11 cellular contexts compared by ENCODE assay signal in the genomic region with DNA sequence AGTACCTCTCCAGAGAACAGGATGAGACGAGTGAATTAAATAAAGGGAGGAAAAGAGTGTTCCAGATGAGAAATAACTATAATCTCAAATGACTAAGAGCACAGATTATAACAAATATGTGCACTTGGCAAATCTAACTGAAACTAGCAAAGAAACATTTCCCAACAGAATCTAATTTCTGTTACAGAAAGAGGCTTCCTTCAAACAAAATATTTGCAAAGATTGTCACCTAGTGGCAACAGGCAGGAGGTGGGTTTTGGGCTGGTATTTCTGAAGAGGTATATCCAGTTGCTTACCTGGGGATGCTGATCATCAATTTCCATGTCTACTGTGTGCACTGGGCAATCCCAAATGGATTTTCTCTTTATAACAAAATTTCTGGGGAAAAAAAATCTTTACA. TPM values are rescaled to one million over a fixed set of nuclear protein-coding genes. Genes with fewer than 3 reads are reported as not detected.
A peak's percentile ranks its signal among the peaks of the same experiment; 100 is the strongest.
DNase-seq lines count a peak whose midpoint lies in the region; ATAC-seq and TF ChIP-seq lines count a peak whose summit lies in the region.
"Had no signal": no experiment of that assay in that cellular context is flagged by ENCODE, and none has a peak within 500 bp of the region (broad histone marks: within the 10 kb centered on the region; RNA-seq: fewer than 3 reads in every experiment).

No MANE protein-coding gene starts in this region.

- no peak overlapping the region for H4K91ac ChIP-seq in IMR-90 (ENCODE audit: insufficient read depth, low read depth, low read length)

- no peak overlapping the region for H3K9ac ChIP-seq in IMR-90 (ENCODE audit: low read depth, low read length)

- no peaks in the 10 kb centered on the region for H3K9me3 ChIP-seq in IMR-90 (ENCODE audit: control insufficient read depth, insufficient read depth, low read length)
- H3K9me3 ChIP-seq: Peyer's patch had no signal

- H2BK5ac ChIP-seq in IMR-90 (ENCODE audit: low read depth, low read length, poor library complexity, severe bottlenecking): no peak overlapping the region

- dilution Hi-C loops in IMR-90 (cut with HindIII; ENCODE audit: low sequenced_read_pairs, unreplicated experiment): no loop called here

- DNase-seq in GM03348 (ENCODE audit: low spot score) (peak; percentile 36), IMR-90 (no peak), astrocyte of the spinal cord (ENCODE audit: low read depth, low spot score) (peak; percentile 13), NCI-H2227 (lab: John Stamatoyannopoulos, UW; ENCODE audit: unreplicated experiment) (no peak), activated gamma-delta T cell (lab: John Stamatoyannopoulos, UW) (no peak)
- no peak for DNase-seq in stimulated activated CD4-positive, alpha-beta T cell treated with anti-CD3 and anti-CD28 coated beads, Interleukin-4, amount 100 ng/mL, for 24 hours
- DNase-seq in stimulated activated effector memory CD8-positive, alpha-beta T cell treated with anti-CD3 and anti-CD28 coated beads, Interleukin-12 subunit alpha, Interleukin-12 subunit beta, amount 100 ng/mL, for 72 hours (ENCODE audit: low spot score in 2 of 2): no peak
- DNase-seq: effector CD4-positive, alpha-beta T cell; natural killer cell; Peyer's patch had no signal

- H3K4me3 Mint-ChIP-seq in nephron: no peak overlapping the region
- H3K4me3 Mint-ChIP-seq in stimulated activated effector memory CD8-positive, alpha-beta T cell treated with anti-CD3 and anti-CD28 coated beads, Interleukin-12 subunit alpha, Interleukin-12 subunit beta, amount 100 ng/mL, for 72 hours: no peak overlapping the region
- H3K4me3 Mint-ChIP-seq: natural killer cell had no signal

- H3K4ac ChIP-seq in IMR-90 (ENCODE audit: low read depth, low read length): no peak overlapping the region

- H2AK9ac ChIP-seq in IMR-90 (replicated peaks; ENCODE audit: low read depth, low read length, poor library complexity): no peak overlapping the region

- no peaks in the 10 kb centered on the region for H3K36me3 Mint-ChIP-seq in nephron (ENCODE audit: low read depth)
- peaks cover under 1% of the 10 kb centered on the region for H3K36me3 Mint-ChIP-seq in stimulated activated effector memory CD8-positive, alpha-beta T cell treated with anti-CD3 and anti-CD28 coated beads, Interleukin-12 subunit alpha, Interleukin-12 subunit beta, amount 100 ng/mL, for 72 hours
- H3K36me3 Mint-ChIP-seq: natural killer cell had no signal

- no CpG with 5 or more reads among the region's 1 CpG for WGBS in IMR-90 (ENCODE audit: extremely low coverage in 2 of 2, insufficient read length in 1 of 2), 2 experiments

- CTCF ChIA-PET in IMR-90 (lab: Yijun Ruan, JAX): no interaction called here

- H2BK120ac ChIP-seq in IMR-90 (ENCODE audit: low read depth, low read length): no peak overlapping the region

- no peak overlapping the region for H3K4me2 ChIP-seq in IMR-90 (ENCODE audit: low read depth, low read length)

- H3K56ac ChIP-seq in IMR-90 (ENCODE audit: extremely low read depth, insufficient read depth, low read length): no peak overlapping the region

- H3K27ac ChIP-seq in IMR-90 (ENCODE audit: insufficient read depth, low read length): no peak overlapping the region
- H3K27ac ChIP-seq: Peyer's patch had no signal

- H3K27me3 Mint-ChIP-seq in nephron (ENCODE audit: low read depth): peaks cover 8% of the 10 kb centered on the region

- no peak overlapping the region for H2BK15ac ChIP-seq in IMR-90 (ENCODE audit: low read depth, low read length)

- peaks cover 29% of the 10 kb centered on the region for H3K4me1 Mint-ChIP-seq in nephron
- peaks cover 21% of the 10 kb centered on the region for H3K4me1 Mint-ChIP-seq in stimulated activated effector memory CD8-positive, alpha-beta T cell treated with anti-CD3 and anti-CD28 coated beads, Interleukin-12 subunit alpha, Interleukin-12 subunit beta, amount 100 ng/mL, for 72 hours

- no peak overlapping the region for H2BK20ac ChIP-seq in IMR-90 (ENCODE audit: low read depth, low read length)

- H4K20me1 ChIP-seq in IMR-90 (ENCODE audit: insufficient read depth, low read length): no peaks in the 10 kb centered on the region

- H2AFZ ChIP-seq in IMR-90 (replicated peaks; ENCODE audit: low read length, poor library complexity): no peak overlapping the region

- no peaks in the 10 kb centered on the region for H3K36me3 ChIP-seq in IMR-90 (ENCODE audit: control insufficient read depth, insufficient read depth, low read length)
- H3K36me3 ChIP-seq: Peyer's patch had no signal

- no peak for ATAC-seq in IMR-90 (ENCODE audit: low read depth)
- ATAC-seq in stimulated activated effector memory CD8-positive, alpha-beta T cell treated with anti-CD3 and anti-CD28 coated beads, Interleukin-12 subunit alpha, Interleukin-12 subunit beta, amount 100 ng/mL, for 72 hours: no peak
- ATAC-seq: natural killer cell had no signal

- no peak overlapping the region for H4K5ac ChIP-seq in IMR-90 (ENCODE audit: low read depth, low read length)

- H4K8ac ChIP-seq in IMR-90 (ENCODE audit: low read depth in 2 of 2, low read length in 2 of 2): no peak overlapping the region

- H2AK5ac ChIP-seq in IMR-90 (ENCODE audit: low read depth, low read length): no peak overlapping the region

- H3K4me3 ChIP-seq in IMR-90 (ENCODE audit: insufficient read depth, low read depth, low read length) (no peak overlapping the region), astrocyte of the spinal cord (ENCODE audit: low read depth, low read length) (no peak overlapping the region)
- H3K4me3 ChIP-seq: Peyer's patch had no signal

- TF ChIP-seq CTCF in IMR-90 (conservative IDR thresholded peaks at IDR 0.05; ENCODE audit: low read depth, low read length): peak; percentile 35
- peak; percentile 49 for TF ChIP-seq CTCF in astrocyte of the spinal cord (IDR thresholded peaks at IDR 0.05; ENCODE audit: low read depth, low read length)
- peak; percentile 34 to 47 (median 46) for TF ChIP-seq CTCF in nephron (IDR thresholded peaks at IDR 0.05; ENCODE audit: unreplicated experiment in 3 of 3)

- H3K23ac ChIP-seq in IMR-90 (ENCODE audit: low read depth, low read length): no peak overlapping the region

- POLR2A ChIA-PET in IMR-90 (lab: Charles Lee; ENCODE audit: unreplicated experiment): no interaction called here

- peaks cover 2% of the 10 kb centered on the region; the same call in 1 of the 2 replicates for H3K4me1 ChIP-seq in IMR-90 (ENCODE audit: control insufficient read depth, insufficient read depth, low read length)
- H3K4me1 ChIP-seq: Peyer's patch had no signal

- no TSS peak for BruUV-seq in IMR-90 (replicated peaks; lab: Mats Ljungman, UMichigan)

- no peak for TF ChIP-seq POLR2A in IMR-90 (IDR thresholded peaks at IDR 0.05; ENCODE audit: low read depth, low read length)

- H3K9me1 ChIP-seq in IMR-90 (ENCODE audit: insufficient read depth, low read length): no peaks in the 10 kb centered on the region

- H3K14ac ChIP-seq in IMR-90 (replicated peaks; ENCODE audit: low read depth, low read length): no peak overlapping the region

- H3K9me3 Mint-ChIP-seq in nephron: no peaks in the 10 kb centered on the region
- no peaks in the 10 kb centered on the region for H3K9me3 Mint-ChIP-seq in stimulated activated effector memory CD8-positive, alpha-beta T cell treated with anti-CD3 and anti-CD28 coated beads, Interleukin-12 subunit alpha, Interleukin-12 subunit beta, amount 100 ng/mL, for 72 hours
- H3K9me3 Mint-ChIP-seq: natural killer cell had no signal

- H3K18ac ChIP-seq in IMR-90 (ENCODE audit: low read depth, low read length): no peak overlapping the region; the same call in 1 of the 2 replicates

- TF ChIP-seq RAD21 in IMR-90 (IDR thresholded peaks at IDR 0.05; ENCODE audit: low read length): peak; percentile 30

- H3K79me1 ChIP-seq in IMR-90 (ENCODE audit: low read depth in 1 of 2, low read length in 2 of 2): no peaks in the 10 kb centered on the region

- in situ Hi-C loops in IMR-90 (cut with MboI; ENCODE audit: low sequenced_read_pairs) (no loop called here), astrocyte of the spinal cord (cut with HindIII; ENCODE audit: low sequenced_read_pairs) (no loop called here)

- H3K27ac Mint-ChIP-seq in nephron: peak overlapping the region in 1 of 3 experiments; percentile 26
- H3K27ac Mint-ChIP-seq in stimulated activated effector memory CD8-positive, alpha-beta T cell treated with anti-CD3 and anti-CD28 coated beads, Interleukin-12 subunit alpha, Interleukin-12 subunit beta, amount 100 ng/mL, for 72 hours: no peak overlapping the region
- H3K27ac Mint-ChIP-seq: natural killer cell had no signal

- intact Hi-C loops in IMR-90 (cut with micrococcal nuclease): loop anchor here (5.0 to 10.0 kb wide), 2 partner anchors 226 to 263 kb away; no protein-coding TSS in a partner anchor

- H3K27me3 ChIP-seq in IMR-90 (ENCODE audit: control insufficient read depth, insufficient read depth, low read length): peaks cover 4% of the 10 kb centered on the region
- H3K27me3 ChIP-seq: Peyer's patch had no signal

TF ChIP-seq in IMR-90, 13 proteins besides CTCF, POLR2A, EP300 and RAD21 (continues in another document):
- TF ChIP-seq MAZ (IDR thresholded peaks at IDR 0.05; ENCODE audit: borderline replicate concordance, low read depth, low read length) (no peak), BHLHE40 (IDR thresholded peaks at IDR 0.05; ENCODE audit: low read depth, low read length) (no peak), FOS (IDR thresholded peaks at IDR 0.05; ENCODE audit: low read depth, low read length) (no peak)
- TF ChIP-seq, protein P1, sequence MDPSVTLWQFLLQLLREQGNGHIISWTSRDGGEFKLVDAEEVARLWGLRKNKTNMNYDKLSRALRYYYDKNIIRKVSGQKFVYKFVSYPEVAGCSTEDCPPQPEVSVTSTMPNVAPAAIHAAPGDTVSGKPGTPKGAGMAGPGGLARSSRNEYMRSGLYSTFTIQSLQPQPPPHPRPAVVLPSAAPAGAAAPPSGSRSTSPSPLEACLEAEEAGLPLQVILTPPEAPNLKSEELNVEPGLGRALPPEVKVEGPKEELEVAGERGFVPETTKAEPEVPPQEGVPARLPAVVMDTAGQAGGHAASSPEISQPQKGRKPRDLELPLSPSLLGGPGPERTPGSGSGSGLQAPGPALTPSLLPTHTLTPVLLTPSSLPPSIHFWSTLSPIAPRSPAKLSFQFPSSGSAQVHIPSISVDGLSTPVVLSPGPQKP (IDR thresholded peaks at IDR 0.05; ENCODE audit: borderline replicate concordance, low read depth, low read length): no peak

RNA-seq across cellular contexts. Expression of a gene that starts 5.6 kb away (rescaled TPM):
- 18.8 and 48.6 TPM in 2 replicates for total RNA-seq in IMR-90 (2012; rRNA removed)
- 23.9 and 29.4 TPM in 2 replicates for polyA plus RNA-seq in IMR-90 (2012; rRNA removed)
- 1.5 and 4.1 TPM in 2 replicates for polyA plus RNA-seq in IMR-90 (2012; cell fraction: cytosol; rRNA removed)
- 3.0 and 23.3 TPM in 2 replicates for polyA plus RNA-seq in IMR-90 (2012; cell fraction: nucleus; rRNA removed; ENCODE audit: low replicate concordance)

RNA-seq across cellular contexts. Expression of a gene that starts 59.1 kb away (rescaled TPM):
- total RNA-seq in IMR-90 (2012; rRNA removed): 1.4 and 3.0 TPM in 2 replicates
- polyA plus RNA-seq in IMR-90 (2012; rRNA removed): 0.47 and 0.72 TPM in 2 replicates
- 0.25 and 0.32 TPM in 2 replicates for polyA plus RNA-seq in IMR-90 (2012; cell fraction: cytosol; rRNA removed)
- 0.51 and 0.87 TPM in 2 replicates for polyA plus RNA-seq in IMR-90 (2012; cell fraction: nucleus; rRNA removed; ENCODE audit: low replicate concordance)

Comparison
In these comparisons a context has a peak if more than half of its experiments do, and no peak if none do; other contexts are left out.
1. DNase-seq: peak in GM03348 (single experiment) and astrocyte of the spinal cord (single experiment); none in IMR-90 (single experiment), stimulated activated CD4-positive, alpha-beta T cell treated with anti-CD3 and anti-CD28 coated beads, Interleukin-4, amount 100 ng/mL, for 24 hours (single experiment), stimulated activated effector memory CD8-positive, alpha-beta T cell treated with anti-CD3 and anti-CD28 coated beads, Interleukin-12 subunit alpha, Interleukin-12 subunit beta, amount 100 ng/mL, for 72 hours (0 of 2), NCI-H2227 (single experiment) and activated gamma-delta T cell (single experiment).
2. Peak in every context shown above with its lines, with median percentiles within 50 percentile points of each other: CTCF ChIP-seq.